8 cellular contexts compared by ENCODE assay signal in genomic region chr5:15598294-15598902, GRCh38.
DNase-seq lines count a peak whose midpoint lies in the region; ATAC-seq and TF ChIP-seq lines count a peak whose summit lies in the region.

No MANE protein-coding gene starts in this region.

- H3K27me3 ChIP-seq in A673 (replicated peaks; ENCODE audit: insufficient read depth, low read depth, low read length, poor library complexity) (no peaks in the 10 kb centered on the region), Peyer's patch (no peaks in the 10 kb centered on the region)

- CTCF ChIA-PET in A673 (lab: Charles Lee) = no interaction called here

- H3K9me3 ChIP-seq in A673 (ENCODE audit: low read depth, low read length, poor library complexity, severe bottlenecking) (no peaks in the 10 kb centered on the region), Peyer's patch (no peaks in the 10 kb centered on the region)

- POLR2A ChIA-PET in A673 (lab: Charles Lee; ENCODE audit: low non-redundant PET) = no interaction called here

- H3K27ac ChIP-seq in A673 (ENCODE audit: low read depth, low read length, poor library complexity, severe bottlenecking) = no peak overlapping the region
- H3K27ac ChIP-seq in Peyer's patch = no peak overlapping the region

- DNase-seq in A673 (ENCODE audit: low spot score) (peak; percentile 12), Peyer's patch (no peak), fibroblast of pulmonary artery (ENCODE audit: low read depth) (no peak), dedifferentiated amniotic fluid mesenchymal stem cell (ENCODE audit: extremely low spot score) (no peak), GDM1 (lab: John Stamatoyannopoulos, UW) (no peak), hepatic stellate cell (ENCODE audit: low spot score) (no peak)

- H3K4me3 ChIP-seq in A673 (ENCODE audit: low read depth, low read length, poor library complexity, severe bottlenecking) = no peak overlapping the region
- H3K4me3 ChIP-seq in Peyer's patch = no peak overlapping the region
- H3K4me3 ChIP-seq in fibroblast of pulmonary artery (replicated peaks; ENCODE audit: low read depth, low read length) = no peak overlapping the region

- intact Hi-C loops in A673 (cut with micrococcal nuclease; ENCODE audit: unreplicated experiment) = no loop called here

- ATAC-seq in GM19328 (IDR thresholded peaks at IDR 0.05; ENCODE audit: unreplicated experiment) = no peak

- no peak for TF ChIP-seq POLR2A in Peyer's patch (IDR thresholded peaks at IDR 0.05)

- H3K4me1 ChIP-seq in A673 (ENCODE audit: insufficient read depth, low read length, poor library complexity, severe bottlenecking) = no peaks in the 10 kb centered on the region
- H3K4me1 ChIP-seq in Peyer's patch = no peaks in the 10 kb centered on the region

- peak; percentile 66 for TF ChIP-seq CTCF in A673 (conservative IDR thresholded peaks at IDR 0.05; ENCODE audit: low read depth, low read length)
- TF ChIP-seq CTCF in GM12873 (IDR thresholded peaks at IDR 0.05; ENCODE audit: insufficient read depth, low read depth, low read length, missing control alignments) = peak; percentile 68
- peak in 4 of 6 experiments; percentile 7 to 33 (median 18) for TF ChIP-seq CTCF in Peyer's patch (IDR thresholded peaks at IDR 0.05)
- TF ChIP-seq CTCF in fibroblast of pulmonary artery (IDR thresholded peaks at IDR 0.05; ENCODE audit: low read length, missing control alignments) = peak; percentile 65

- no TSS peak for BruUV-seq in A673 (replicated peaks; lab: Mats Ljungman, UMichigan)

- H3K36me3 ChIP-seq in A673 (ENCODE audit: insufficient read depth, low read length, poor library complexity, severe bottlenecking) (no peaks in the 10 kb centered on the region), Peyer's patch (no peaks in the 10 kb centered on the region)
